9 cellular contexts compared by ENCODE assay signal in the genomic region with DNA sequence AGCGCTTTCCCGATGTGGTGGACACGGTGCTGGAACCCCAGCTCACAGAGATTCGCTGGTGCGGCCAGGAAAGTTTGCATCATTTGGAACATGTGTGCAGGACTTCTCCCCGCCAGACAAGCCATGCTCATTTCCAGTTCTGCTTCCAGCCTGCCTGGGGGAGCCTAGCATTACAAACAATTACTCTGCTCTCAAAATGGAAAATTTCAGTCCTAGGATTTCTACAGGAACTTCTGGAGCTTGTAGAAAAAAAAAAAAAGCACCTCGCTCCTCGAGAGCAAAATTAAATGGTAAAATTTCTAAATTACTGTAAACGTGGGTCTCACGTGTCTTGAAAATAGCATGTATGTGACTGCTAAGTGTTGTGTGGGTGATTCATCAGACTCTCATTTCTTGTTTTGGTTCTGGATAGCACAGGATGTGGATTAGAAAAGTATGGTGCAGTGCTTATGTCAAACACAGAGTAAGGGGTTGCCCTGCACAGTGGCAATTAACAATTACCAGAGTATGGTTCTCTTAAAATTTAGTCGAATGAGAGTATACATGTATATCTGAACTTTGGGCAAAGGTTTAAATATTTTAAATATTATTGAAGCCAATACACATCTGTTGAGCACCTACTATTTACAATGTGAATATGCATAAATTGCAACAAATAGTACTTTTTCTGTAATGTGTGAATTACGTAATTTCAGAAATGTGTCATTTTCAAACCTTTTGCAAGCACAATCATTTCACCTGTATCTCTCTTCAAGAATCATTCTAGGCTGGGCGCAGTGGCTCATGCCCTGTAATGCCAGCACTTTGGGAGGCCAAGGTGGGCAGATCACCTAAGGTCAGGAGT.
A peak's percentile ranks its signal among the peaks of the same experiment; 100 is the strongest.
DNase-seq lines count a peak whose midpoint lies in the region; FAIRE-seq and TF ChIP-seq lines count a peak whose summit lies in the region.
"Had no signal": no experiment of that assay in that cellular context is flagged by ENCODE, and none has a peak within 500 bp of the region (broad histone marks: within the 10 kb centered on the region; RNA-seq: fewer than 3 reads in every experiment).

No MANE protein-coding gene starts in this region.

- H3K27ac ChIP-seq in SJCRH30 (peak overlapping the region; percentile 96), suprapubic skin (peak overlapping the region; percentile 7), spleen (no peak overlapping the region), prostate gland (no peak overlapping the region)
- H3K27ac ChIP-seq: lower lobe of right lung had no signal

- H3K27me3 ChIP-seq in SJCRH30, result no peaks in the 10 kb centered on the region
- H3K27me3 ChIP-seq in suprapubic skin, result no peaks in the 10 kb centered on the region
- H3K27me3 ChIP-seq in spleen (replicated peaks in 1 of 7), result no peaks in the 10 kb centered on the region
- H3K27me3 ChIP-seq in prostate gland (replicated peaks; ENCODE audit: insufficient read depth), result no peaks in the 10 kb centered on the region

- peaks cover 23% of the 10 kb centered on the region for H3K4me1 Mint-ChIP-seq in activated CD4-positive, alpha-beta T cell treated with anti-CD3 and anti-CD28 coated beads, Interleukin-2, amount 10 ng/mL, durations not matched to agents 24 days and 14 days

- H3K36me3 ChIP-seq in SJCRH30 (no peaks in the 10 kb centered on the region), suprapubic skin (no peaks in the 10 kb centered on the region), spleen (no peaks in the 10 kb centered on the region), prostate gland (no peaks in the 10 kb centered on the region)
- H3K36me3 ChIP-seq: lower lobe of right lung had no signal

- no peak for TF ChIP-seq EP300 in suprapubic skin (IDR thresholded peaks at IDR 0.05)

- no peak for TF ChIP-seq POLR2A in suprapubic skin (IDR thresholded peaks at IDR 0.05)
- no peak for TF ChIP-seq POLR2A in spleen (IDR thresholded peaks at IDR 0.05)
- TF ChIP-seq POLR2A in prostate gland (IDR thresholded peaks at IDR 0.05), result no peak

- H3K36me3 Mint-ChIP-seq in activated CD4-positive, alpha-beta T cell treated with anti-CD3 and anti-CD28 coated beads, Interleukin-2, amount 10 ng/mL, durations not matched to agents 24 days and 14 days (ENCODE audit: low read depth), result peaks cover 3% of the 10 kb centered on the region

- peak overlapping the region; percentile 44 for H3K4me3 Mint-ChIP-seq in activated CD4-positive, alpha-beta T cell treated with anti-CD3 and anti-CD28 coated beads, Interleukin-2, amount 10 ng/mL, durations not matched to agents 24 days and 14 days

- DNase-seq in activated CD4-positive, alpha-beta T cell treated with anti-CD3 and anti-CD28 coated beads, Interleukin-2, amount 10 ng/mL, durations not matched to agents 24 days and 14 days, result peak; percentile 71
- no peak for DNase-seq in activated CD4-positive, alpha-beta T cell treated with anti-CD3 and anti-CD28 coated beads, Interleukin-2, amount 50 U/mL, for 1 hour
- DNase-seq in SJCRH30, result peak in 1 of 2 experiments; percentile 28
- DNase-seq in fibroblast of villous mesenchyme (ENCODE audit: low read depth), result peak; percentile 82
- DNase-seq in suprapubic skin (ENCODE audit: low spot score in 2 of 2), result peak in 1 of 2 donors; percentile 73
- DNase-seq in frontal cortex (ENCODE audit: low spot score in 2 of 2), result no peak
- DNase-seq in spleen, result no peak
- DNase-seq in prostate gland (ENCODE audit: low spot score), result no peak
- DNase-seq: lower lobe of right lung had no signal

- TF ChIP-seq CTCF in fibroblast of villous mesenchyme (IDR thresholded peaks at IDR 0.05; ENCODE audit: insufficient read depth, low read depth, low read length) (no peak), suprapubic skin (IDR thresholded peaks at IDR 0.05) (no peak), spleen (IDR thresholded peaks at IDR 0.05 in 8 of 11, conservative IDR thresholded peaks at IDR 0.05 in 3 of 11) (no peak), prostate gland (IDR thresholded peaks at IDR 0.05) (no peak)

- WGBS in suprapubic skin, result 62% methylated on average over 13 of the region's 13 CpGs
- 69 to 79% (median 73%) methylated on average over 13 of the region's 13 CpGs for WGBS in spleen, 5 donors
- 81% methylated on average over 13 of the region's 13 CpGs for WGBS in prostate gland

- H3K27me3 Mint-ChIP-seq in activated CD4-positive, alpha-beta T cell treated with anti-CD3 and anti-CD28 coated beads, Interleukin-2, amount 10 ng/mL, durations not matched to agents 24 days and 14 days, result no peaks in the 10 kb centered on the region

- H3K9me3 ChIP-seq in SJCRH30 (replicated peaks) (peaks cover 6% of the 10 kb centered on the region; the same call in 1 of the 2 replicates), suprapubic skin (peaks cover 5% of the 10 kb centered on the region), spleen (peaks cover 0 to 8% (median 2%) of the 10 kb centered on the region in 8 donors), prostate gland (no peaks in the 10 kb centered on the region)
- H3K9me3 ChIP-seq: lower lobe of right lung had no signal

- peaks cover 13% of the 10 kb centered on the region for H3K9me3 Mint-ChIP-seq in activated CD4-positive, alpha-beta T cell treated with anti-CD3 and anti-CD28 coated beads, Interleukin-2, amount 10 ng/mL, durations not matched to agents 24 days and 14 days

- H3K4me3 ChIP-seq in SJCRH30 (no peak overlapping the region), fibroblast of villous mesenchyme (ENCODE audit: low read depth, low read length) (no peak overlapping the region), suprapubic skin (no peak overlapping the region), spleen (no peak overlapping the region), prostate gland (no peak overlapping the region)
- H3K4me3 ChIP-seq: lower lobe of right lung had no signal

- peaks cover 50% of the 10 kb centered on the region for H3K4me1 ChIP-seq in SJCRH30
- H3K4me1 ChIP-seq in suprapubic skin, result peaks cover 16% of the 10 kb centered on the region
- H3K4me1 ChIP-seq in spleen, result no peaks in the 10 kb centered on the region
- no peaks in the 10 kb centered on the region for H3K4me1 ChIP-seq in prostate gland (replicated peaks)
- H3K4me1 ChIP-seq: lower lobe of right lung had no signal

- peak overlapping the region; percentile 61 for H3K27ac Mint-ChIP-seq in activated CD4-positive, alpha-beta T cell treated with anti-CD3 and anti-CD28 coated beads, Interleukin-2, amount 10 ng/mL, durations not matched to agents 24 days and 14 days

- FAIRE-seq in frontal cortex (lab: Jason Lieb, UNC), result no peak

- intact Hi-C loops in activated CD4-positive, alpha-beta T cell treated with anti-CD3 and anti-CD28 coated beads, Interleukin-2, amount 10 ng/mL, durations not matched to agents 24 days and 14 days (cut with micrococcal nuclease), result loop anchor here (1.0 kb wide), 5 partner anchors 21 to 235 kb away; no protein-coding TSS in a partner anchor
- intact Hi-C loops in spleen (cut with DNase I; ENCODE audit: low total_unique reads) (no loop called here), prostate gland (cut with DNase I) (no loop called here)

Comparison
In these comparisons a context has a peak if more than half of its experiments do, and no peak if none do; other contexts are left out.
1. DNase-seq: peak in activated CD4-positive, alpha-beta T cell treated with anti-CD3 and anti-CD28 coated beads, Interleukin-2, amount 10 ng/mL, durations not matched to agents 24 days and 14 days (single experiment) and fibroblast of villous mesenchyme (single experiment); none in activated CD4-positive, alpha-beta T cell treated with anti-CD3 and anti-CD28 coated beads, Interleukin-2, amount 50 U/mL, for 1 hour (single experiment), frontal cortex (0 of 2), spleen (single experiment) and prostate gland (single experiment).
2. H3K27ac ChIP-seq: peak in SJCRH30 (single experiment) and suprapubic skin (single experiment); none in spleen (0 of 8) and prostate gland (0 of 2).